ENCODE assay signal across 1 cellular context in genomic region chr9:124222918-124223720, GRCh38.
TF ChIP-seq lines count a peak whose summit lies in the region.

No MANE protein-coding gene starts in this region.

TF ChIP-seq in HepG2, 621 proteins besides CTCF, POLR2A, EP300 and RAD21 (continued from another document and continues in another):
- TF ChIP-seq FOXP4 (CRISPR knock-in tag; IDR thresholded peaks at IDR 0.05) (peak; percentile 90), ZFY (CRISPR knock-in tag; IDR thresholded peaks at IDR 0.05) (peak; percentile 72), ZFYVE20 (CRISPR knock-in tag; IDR thresholded peaks at IDR 0.05; ENCODE audit: borderline replicate concordance, low read depth) (no peak), MATR3 (CRISPR knock-in tag; IDR thresholded peaks at IDR 0.05) (no peak), TEF (CRISPR knock-in tag; IDR thresholded peaks at IDR 0.05) (no peak), TFAP4 (IDR thresholded peaks at IDR 0.05; ENCODE audit: borderline replicate concordance, low read depth) (peak; percentile 100), MED8 (CRISPR knock-in tag; IDR thresholded peaks at IDR 0.05; ENCODE audit: insufficient replicate concordance) (peak; percentile 77), ZNF660 (CRISPR knock-in tag; IDR thresholded peaks at IDR 0.05; ENCODE audit: borderline replicate concordance, low read depth) (no peak), ZNF432 (CRISPR knock-in tag; IDR thresholded peaks at IDR 0.05; ENCODE audit: borderline replicate concordance) (no peak), MBNL3 (CRISPR knock-in tag; conservative IDR thresholded peaks at IDR 0.05) (no peak), ETS1 (CRISPR knock-in tag; IDR thresholded peaks at IDR 0.05) (no peak), ZSCAN20 (CRISPR knock-in tag; IDR thresholded peaks at IDR 0.05; ENCODE audit: borderline replicate concordance) (no peak), ZNF264 (CRISPR knock-in tag; IDR thresholded peaks at IDR 0.05) (peak; percentile 93), ZNF362 (CRISPR knock-in tag; IDR thresholded peaks at IDR 0.05; ENCODE audit: borderline replicate concordance) (peak; percentile 72), TRIM22 (IDR thresholded peaks at IDR 0.05) (no peak), SUZ12 (IDR thresholded peaks at IDR 0.05; ENCODE audit: low read depth, low read length) (no peak), ZNF564 (CRISPR knock-in tag; IDR thresholded peaks at IDR 0.05) (peak; percentile 91), SP4 (CRISPR knock-in tag; IDR thresholded peaks at IDR 0.05) (peak; percentile 45; the same call in 1 of the 2 replicates), ZIK1 (CRISPR knock-in tag; IDR thresholded peaks at IDR 0.05; ENCODE audit: borderline replicate concordance, low read depth) (no peak), ZBTB20 (CRISPR knock-in tag; IDR thresholded peaks at IDR 0.05; ENCODE audit: borderline replicate concordance, low read depth) (peak; percentile 81; the same call in 1 of the 2 replicates), ARID5B (CRISPR knock-in tag; IDR thresholded peaks at IDR 0.05) (peak; percentile 95), RBM22 (optimal IDR thresholded peaks at IDR 0.05; ENCODE audit: low read length) (peak; percentile 44), MNT (IDR thresholded peaks at IDR 0.05) (peak; percentile 87), TP53 (CRISPR knock-in tag; conservative IDR thresholded peaks at IDR 0.05) (0 out of 2 replicates have a peak, but pooled peaks have one; percentile 49), BCL6 (CRISPR knock-in tag; IDR thresholded peaks at IDR 0.05) (peak; percentile 80), HNRNPL (IDR thresholded peaks at IDR 0.05; ENCODE audit: low read depth, low read length) (peak; percentile 93), HNRNPK (IDR thresholded peaks at IDR 0.05; ENCODE audit: low read depth, low read length, poor library complexity, severe bottlenecking) (no peak), ZNF629 (CRISPR knock-in tag; conservative IDR thresholded peaks at IDR 0.05) (peak; percentile 65), ZUFSP (CRISPR knock-in tag; IDR thresholded peaks at IDR 0.05; ENCODE audit: borderline replicate concordance) (no peak), MED1 (CRISPR knock-in tag; IDR thresholded peaks at IDR 0.05) (peak; percentile 94), DBP (CRISPR knock-in tag; IDR thresholded peaks at IDR 0.05; ENCODE audit: not compliant biosample characterization) (no peak), ZHX2 (IDR thresholded peaks at IDR 0.05; ENCODE audit: low read depth) (peak; percentile 46; the same call in 1 of the 2 replicates), ZHX2 (CRISPR knock-in tag; IDR thresholded peaks at IDR 0.05; ENCODE audit: borderline replicate concordance) (no peak), NFE2L2 (IDR thresholded peaks at IDR 0.05; ENCODE audit: low read length) (no peak), RAD51 (IDR thresholded peaks at IDR 0.05; ENCODE audit: borderline replicate concordance) (no peak), TMF1 (CRISPR knock-in tag; IDR thresholded peaks at IDR 0.05; ENCODE audit: low read depth) (no peak)
